In the genomic region with DNA sequence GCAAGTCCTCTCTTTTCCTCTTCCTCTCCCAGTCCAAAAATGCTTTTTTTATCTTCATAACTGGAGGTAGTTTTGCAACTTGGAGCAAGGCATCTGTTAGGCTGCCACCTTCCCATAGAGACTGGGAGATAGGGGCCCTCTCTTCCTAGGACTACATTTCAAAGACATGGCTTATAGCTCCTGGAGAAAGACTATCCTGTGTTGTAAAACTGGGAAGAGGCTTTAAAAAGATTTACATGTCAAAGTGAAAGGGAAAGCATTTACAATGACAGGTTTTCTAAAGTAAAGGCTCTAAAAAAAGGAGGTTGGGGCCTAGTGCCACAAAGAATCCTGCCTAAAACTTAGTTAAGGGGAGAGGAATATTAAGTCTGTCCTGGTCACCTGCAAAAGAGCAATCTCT, we compare ENCODE assay signal across 22 cellular contexts.
"Had no signal": no experiment of that assay in that cellular context is flagged by ENCODE, and none has a peak within 500 bp of the region (broad histone marks: within the 10 kb centered on the region; RNA-seq: fewer than 3 reads in every experiment).

No MANE protein-coding gene starts in this region.

- H3K4me3 ChIP-seq: cardiac muscle cell had no signal

- H3K36me3 Mint-ChIP-seq: activated naive CD4-positive, alpha-beta T cell treated with anti-CD3 and anti-CD28 coated beads, Interleukin-2, amount 10 ng/mL, durations not matched to agents 7 days and 5 days; activated naive CD8-positive, alpha-beta T cell treated with anti-CD3 and anti-CD28 coated beads for 36 hours had no signal

- H3K4me3 Mint-ChIP-seq: activated CD4-positive, alpha-beta memory T cell treated with anti-CD3 and anti-CD28 coated beads, Interleukin-2, amount 10 ng/mL, durations not matched to agents 7 days and 5 days; activated CD4-positive, alpha-beta T cell treated with anti-CD3 and anti-CD28 coated beads for 36 hours; activated naive CD4-positive, alpha-beta T cell treated with anti-CD3 and anti-CD28 coated beads, Interleukin-2, amount 10 ng/mL, durations not matched to agents 7 days and 5 days; activated naive CD8-positive, alpha-beta T cell treated with anti-CD3 and anti-CD28 coated beads for 36 hours; activated T-cell treated with anti-CD3 and anti-CD28 coated beads, Interleukin-2, amount 50 U/mL, for 72 hours; T-helper 17 cell had no signal

- H3K9me3 Mint-ChIP-seq: activated CD4-positive, alpha-beta memory T cell treated with anti-CD3 and anti-CD28 coated beads, Interleukin-2, amount 10 ng/mL, durations not matched to agents 7 days and 5 days; activated naive CD8-positive, alpha-beta T cell treated with anti-CD3 and anti-CD28 coated beads for 36 hours; activated T-helper 2 cell treated with anti-CD3 and anti-CD28 coated beads, Interferon-gamma antibody, Interleukin-2, Interleukin-4, amounts not matched to agents 10 μg/mL and 5 μg/mL and 100 μg/mL, durations not matched to agents 14 hours and 24 hours and 36 hours had no signal

- FAIRE-seq: TTC549 had no signal

- ATAC-seq: activated CD4-positive, alpha-beta T cell treated with anti-CD3 and anti-CD28 coated beads for 36 hours; activated T-cell treated with anti-CD3 and anti-CD28 coated beads, Interleukin-2, amount 50 U/mL, for 72 hours; T-helper 17 cell had no signal

- H3K27ac ChIP-seq: brain microvascular endothelial cell, cardiac muscle cell had no signal

- H3K36me3 ChIP-seq: brain microvascular endothelial cell, cardiac muscle cell had no signal

- H3K4me1 Mint-ChIP-seq: activated CD4-positive, alpha-beta memory T cell treated with anti-CD3 and anti-CD28 coated beads, Interleukin-2, amount 10 ng/mL, durations not matched to agents 7 days and 5 days; activated CD4-positive, alpha-beta T cell treated with anti-CD3 and anti-CD28 coated beads for 36 hours; activated naive CD4-positive, alpha-beta T cell treated with anti-CD3 and anti-CD28 coated beads, Interleukin-2, amount 10 ng/mL, durations not matched to agents 7 days and 5 days; activated naive CD8-positive, alpha-beta T cell treated with anti-CD3 and anti-CD28 coated beads for 36 hours; T-helper 17 cell had no signal

- H3K27me3 Mint-ChIP-seq: activated CD4-positive, alpha-beta memory T cell treated with anti-CD3 and anti-CD28 coated beads, Interleukin-2, amount 10 ng/mL, durations not matched to agents 7 days and 5 days; activated CD4-positive, alpha-beta T cell treated with anti-CD3 and anti-CD28 coated beads for 36 hours; activated naive CD4-positive, alpha-beta T cell treated with anti-CD3 and anti-CD28 coated beads, Interleukin-2, amount 10 ng/mL, durations not matched to agents 7 days and 5 days; activated naive CD8-positive, alpha-beta T cell treated with anti-CD3 and anti-CD28 coated beads for 36 hours; T-helper 17 cell had no signal

- DNase-seq: activated CD4-positive, alpha-beta memory T cell treated with anti-CD3 and anti-CD28 coated beads, Interleukin-2, amount 10 ng/mL, durations not matched to agents 7 days and 5 days; activated CD4-positive, alpha-beta T cell treated with anti-CD3 and anti-CD28 coated beads for 36 hours; activated CD4-positive, alpha-beta T cell treated with anti-CD3 and anti-CD28 coated beads, Interleukin-2, amount 50 U/mL, for 1 hour; activated gamma-delta T cell treated with Interleukin-2 at 50 U/mL for 16 hours; activated naive CD4-positive, alpha-beta T cell treated with anti-CD3 and anti-CD28 coated beads, Interleukin-2, amount 10 ng/mL, durations not matched to agents 7 days and 5 days; activated naive CD8-positive, alpha-beta T cell treated with anti-CD3 and anti-CD28 coated beads for 36 hours; activated T-cell treated with anti-CD3 and anti-CD28 coated beads, Interleukin-2, amount 50 U/mL, for 72 hours; brain microvascular endothelial cell; Karpas-422; MM.1S; NCI-H1105; NCI-H1436 treated with DMSO at 0.1 percent for 48 hours; NCI-H187; NCI-H2081; NCI-H510A treated with DMSO at 0.1 percent for 48 hours; NCI-H748 treated with DMSO at 0.1 percent for 48 hours; SIG-M5; T-helper 17 cell; T1000 had no signal

- H3K27me3 ChIP-seq: brain microvascular endothelial cell, cardiac muscle cell had no signal

- H3K27ac Mint-ChIP-seq: activated CD4-positive, alpha-beta memory T cell treated with anti-CD3 and anti-CD28 coated beads, Interleukin-2, amount 10 ng/mL, durations not matched to agents 7 days and 5 days; activated CD4-positive, alpha-beta T cell treated with anti-CD3 and anti-CD28 coated beads for 36 hours; activated naive CD4-positive, alpha-beta T cell treated with anti-CD3 and anti-CD28 coated beads, Interleukin-2, amount 10 ng/mL, durations not matched to agents 7 days and 5 days; activated naive CD8-positive, alpha-beta T cell treated with anti-CD3 and anti-CD28 coated beads for 36 hours; activated T-cell treated with anti-CD3 and anti-CD28 coated beads, Interleukin-2, amount 50 U/mL, for 72 hours; activated T-helper 2 cell treated with anti-CD3 and anti-CD28 coated beads, Interferon-gamma antibody, Interleukin-2, Interleukin-4, amounts not matched to agents 10 μg/mL and 5 μg/mL and 100 μg/mL, durations not matched to agents 14 hours and 24 hours and 36 hours; T-helper 17 cell had no signal
